In genomic region chr19:8395621-8396082, GRCh38 we compare ENCODE assay signal across 1 cellular context.
TF ChIP-seq lines count a peak whose summit lies in the region.

No MANE protein-coding gene starts in this region.

TF ChIP-seq in SK-N-SH, 30 proteins besides CTCF, POLR2A, EP300 and RAD21 (continued from another document):
- TF ChIP-seq USF1 (IDR thresholded peaks at IDR 0.05; ENCODE audit: borderline replicate concordance, low read depth), result no peak
- no peak for TF ChIP-seq ZBTB33 (IDR thresholded peaks at IDR 0.05; ENCODE audit: borderline replicate concordance, low read depth)
- no peak for TF ChIP-seq RCOR1 (IDR thresholded peaks at IDR 0.05; ENCODE audit: low read length)
- no peak for TF ChIP-seq FOXJ3 (CRISPR knock-in tag; IDR thresholded peaks at IDR 0.05)
- TF ChIP-seq EZH2phosphoT487 (IDR thresholded peaks at IDR 0.05; ENCODE audit: borderline replicate concordance, low read depth), result no peak
- no peak for TF ChIP-seq REST (IDR thresholded peaks at IDR 0.05; ENCODE audit: low read depth, low read length)
- no peak for TF ChIP-seq POLR2AphosphoS5 (IDR thresholded peaks at IDR 0.05; ENCODE audit: low read depth, low read length)
